8 cellular contexts compared by ENCODE assay signal in the genomic region with DNA sequence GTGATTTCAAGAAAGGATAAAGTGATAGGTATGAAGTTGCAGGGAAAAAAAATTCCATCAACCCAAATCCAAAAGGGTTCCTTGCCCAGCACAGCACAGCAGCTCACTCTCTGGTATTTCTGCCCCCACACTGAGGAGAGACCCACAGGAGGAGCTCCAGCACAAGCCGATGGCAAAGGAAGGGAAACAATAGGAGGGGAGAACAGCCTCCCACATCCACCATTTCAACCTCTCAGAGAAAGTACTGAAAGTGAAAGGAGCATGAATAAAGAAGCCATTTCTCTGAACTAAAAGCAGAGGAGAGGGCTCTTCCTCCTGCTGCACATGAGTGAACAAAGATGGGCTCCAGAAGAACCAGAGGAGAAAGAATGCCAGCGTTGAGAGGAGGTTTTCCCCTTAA. TPM values are rescaled to one million over a fixed set of nuclear protein-coding genes. Genes with fewer than 3 reads are reported as not detected.
DNase-seq lines count a peak whose midpoint lies in the region; ATAC-seq and TF ChIP-seq lines count a peak whose summit lies in the region.

No MANE protein-coding gene starts in this region.

- H3K4me1 ChIP-seq in transverse colon (peaks cover 3 to 31% (median 16%) of the 10 kb centered on the region in 4 donors), vagina (peaks cover 9% of the 10 kb centered on the region)

- POLR2A ChIA-PET in activated CD4-positive, alpha-beta memory T cell treated with anti-CD3 and anti-CD28 coated beads, Interleukin-2, amount 10 ng/mL, durations not matched to agents 7 days and 5 days (lab: Charles Lee): interaction anchor here (1.1 kb wide), 1 partner anchor 55 kb away, joined by 3 read pairs; the partner anchor contains the start of gene ZSWIM6

- peak overlapping the region in 3 of 4 donors; percentile 24 to 60 (median 53) for H3K27ac ChIP-seq in transverse colon
- no peak overlapping the region for H3K27ac ChIP-seq in vagina

- 27 to 33% methylated on average over 2 of the region's 2 CpGs for WGBS in transverse colon (ENCODE audit: low coverage in 1 of 2), 2 donors

- H3K4me3 ChIP-seq in transverse colon (no peak overlapping the region), vagina (no peak overlapping the region)

- TF ChIP-seq EP300 in transverse colon (IDR thresholded peaks at IDR 0.05; ENCODE audit: low read depth): no peak

- no peak for ATAC-seq in GM19023 (IDR thresholded peaks at IDR 0.05; ENCODE audit: unreplicated experiment)
- no peak for ATAC-seq in GM18870 (IDR thresholded peaks at IDR 0.05; ENCODE audit: unreplicated experiment)

- H3K9me3 ChIP-seq in transverse colon (no peaks in the 10 kb centered on the region), vagina (no peaks in the 10 kb centered on the region)

- TF ChIP-seq POLR2A in transverse colon (IDR thresholded peaks at IDR 0.05) (no peak), vagina (IDR thresholded peaks at IDR 0.05) (no peak)

- no peaks in the 10 kb centered on the region for H3K36me3 ChIP-seq in transverse colon
- no peaks in the 10 kb centered on the region for H3K36me3 ChIP-seq in vagina

- H3K27me3 ChIP-seq in transverse colon: no peaks in the 10 kb centered on the region
- H3K27me3 ChIP-seq in vagina: no peaks in the 10 kb centered on the region

- no peak overlapping the region for H3K27ac Mint-ChIP-seq in activated CD4-positive, alpha-beta memory T cell treated with anti-CD3 and anti-CD28 coated beads, Interleukin-2, amount 10 ng/mL, durations not matched to agents 7 days and 5 days

- peak; percentile 11 for DNase-seq in stimulated activated CD4-positive, alpha-beta T cell treated with anti-CD3 and anti-CD28 coated beads, Interleukin-4, amount 100 ng/mL, for 24 hours
- no peak for DNase-seq in stimulated activated CD4-positive, alpha-beta T cell treated with anti-CD3 and anti-CD28 coated beads, Interleukin-4, amount 100 ng/mL, for 1 hour
- DNase-seq in activated CD4-positive, alpha-beta memory T cell treated with anti-CD3 and anti-CD28 coated beads, Interleukin-2, amount 10 ng/mL, durations not matched to agents 7 days and 5 days: no peak
- peak; percentile 23 for DNase-seq in iPS DF 19.7 (ENCODE audit: low read depth, low spot score)
- DNase-seq in transverse colon: no peak
- DNase-seq in vagina (ENCODE audit: extremely low spot score in 2 of 2): no peak

- peaks cover 16% of the 10 kb centered on the region for H3K4me1 Mint-ChIP-seq in activated CD4-positive, alpha-beta memory T cell treated with anti-CD3 and anti-CD28 coated beads, Interleukin-2, amount 10 ng/mL, durations not matched to agents 7 days and 5 days

- intact Hi-C loops in transverse colon (cut with DNase I; ENCODE audit: low total_unique reads): no loop called here
- intact Hi-C loops in vagina (cut with DNase I): no loop called here

- H3K4me3 Mint-ChIP-seq in activated CD4-positive, alpha-beta memory T cell treated with anti-CD3 and anti-CD28 coated beads, Interleukin-2, amount 10 ng/mL, durations not matched to agents 7 days and 5 days: peak overlapping the region; percentile 33

- CTCF ChIA-PET in activated CD4-positive, alpha-beta memory T cell treated with anti-CD3 and anti-CD28 coated beads, Interleukin-2, amount 10 ng/mL, durations not matched to agents 7 days and 5 days (lab: Charles Lee): interaction anchor here (0.7 kb wide), 1 partner anchor 55 kb away, joined by 3 read pairs; the partner anchor contains the start of gene ZSWIM6

- no peaks in the 10 kb centered on the region for H3K27me3 Mint-ChIP-seq in activated CD4-positive, alpha-beta memory T cell treated with anti-CD3 and anti-CD28 coated beads, Interleukin-2, amount 10 ng/mL, durations not matched to agents 7 days and 5 days

- no peaks in the 10 kb centered on the region for H3K9me3 Mint-ChIP-seq in activated CD4-positive, alpha-beta memory T cell treated with anti-CD3 and anti-CD28 coated beads, Interleukin-2, amount 10 ng/mL, durations not matched to agents 7 days and 5 days

- H3K36me3 Mint-ChIP-seq in activated CD4-positive, alpha-beta memory T cell treated with anti-CD3 and anti-CD28 coated beads, Interleukin-2, amount 10 ng/mL, durations not matched to agents 7 days and 5 days (ENCODE audit: low read depth): no peaks in the 10 kb centered on the region

- TF ChIP-seq CTCF in transverse colon (IDR thresholded peaks at IDR 0.05) (no peak), vagina (IDR thresholded peaks at IDR 0.05) (no peak)

- in situ Hi-C loops in transverse colon (cut with MboI; ENCODE audit: low pct_ligation_motif_present in 1 of 4, low pct_unique_long_range_greater_than_20kb in 1 of 4, low sequenced_read_pairs in 3 of 4): no loop called here

RNA-seq across cellular contexts. Expression of gene ZSWIM6, which starts 54.9 kb away (rescaled TPM):
- total RNA-seq in activated CD4-positive, alpha-beta memory T cell treated with anti-CD3 and anti-CD28 coated beads, Interleukin-2, amount 10 ng/mL, durations not matched to agents 7 days and 5 days: 1 to 10 TPM; 6.8 to 7.1 TPM
- 10 to 100 TPM in 3 of 4 donors, 1 to 10 TPM in 1; 7.8 to 25.5 (median 21.0) TPM for total RNA-seq in transverse colon
- total RNA-seq in vagina: 16.7 TPM

Comparison
In these comparisons a context has a peak if more than half of its experiments do, and no peak if none do; other contexts are left out.
1. DNase-seq: peak in stimulated activated CD4-positive, alpha-beta T cell treated with anti-CD3 and anti-CD28 coated beads, Interleukin-4, amount 100 ng/mL, for 24 hours (single experiment) and iPS DF 19.7 (single experiment); none in stimulated activated CD4-positive, alpha-beta T cell treated with anti-CD3 and anti-CD28 coated beads, Interleukin-4, amount 100 ng/mL, for 1 hour (single experiment), activated CD4-positive, alpha-beta memory T cell treated with anti-CD3 and anti-CD28 coated beads, Interleukin-2, amount 10 ng/mL, durations not matched to agents 7 days and 5 days (single experiment), transverse colon (single experiment) and vagina (0 of 2).